1 cellular context compared by ENCODE assay signal in the genomic region with DNA sequence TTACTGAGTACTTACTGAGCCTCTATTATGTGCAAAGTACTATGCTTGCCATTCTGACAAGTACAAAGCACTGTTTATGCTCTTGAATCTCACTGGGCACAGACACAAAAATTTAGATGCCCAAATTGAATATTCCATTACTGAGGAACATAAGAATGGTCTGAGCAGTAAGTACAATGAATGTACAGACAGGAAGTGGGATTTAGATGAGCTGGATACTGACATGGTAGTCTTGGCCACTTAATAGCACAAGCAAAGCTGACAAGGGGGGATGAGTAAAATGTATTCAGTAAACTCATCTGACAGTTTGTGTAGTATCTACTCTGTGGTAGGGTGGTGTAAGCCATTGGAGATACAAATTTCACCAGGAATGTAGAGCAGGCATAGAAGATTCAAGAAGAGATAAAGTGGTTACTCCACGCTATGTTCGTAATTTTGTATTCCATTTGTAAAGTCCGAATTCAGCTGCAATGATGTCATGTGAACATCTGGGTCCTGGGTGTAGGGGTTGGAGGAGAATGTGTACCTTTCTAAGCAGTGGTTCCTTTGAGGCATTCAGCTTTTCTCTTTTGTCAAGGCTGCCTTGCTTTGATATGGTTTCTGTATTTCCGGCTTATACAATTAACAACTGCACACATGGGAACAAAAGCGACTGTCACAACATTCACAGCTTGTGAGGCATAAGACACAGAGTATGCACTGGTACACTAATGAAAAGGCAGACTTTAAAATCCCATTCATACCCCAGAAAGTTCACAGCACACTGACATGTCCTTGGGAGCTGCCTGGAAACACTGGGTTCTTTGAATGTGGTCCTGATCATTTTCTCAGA.
TF ChIP-seq lines count a peak whose summit lies in the region.

No MANE protein-coding gene starts in this region.

TF ChIP-seq in IMR-90, 13 proteins besides CTCF, POLR2A, EP300 and RAD21:
- TF ChIP-seq, protein P1, sequence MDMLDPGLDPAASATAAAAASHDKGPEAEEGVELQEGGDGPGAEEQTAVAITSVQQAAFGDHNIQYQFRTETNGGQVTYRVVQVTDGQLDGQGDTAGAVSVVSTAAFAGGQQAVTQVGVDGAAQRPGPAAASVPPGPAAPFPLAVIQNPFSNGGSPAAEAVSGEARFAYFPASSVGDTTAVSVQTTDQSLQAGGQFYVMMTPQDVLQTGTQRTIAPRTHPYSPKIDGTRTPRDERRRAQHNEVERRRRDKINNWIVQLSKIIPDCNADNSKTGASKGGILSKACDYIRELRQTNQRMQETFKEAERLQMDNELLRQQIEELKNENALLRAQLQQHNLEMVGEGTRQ (IDR thresholded peaks at IDR 0.05; ENCODE audit: low read depth, low read length) = no peak
- no peak for TF ChIP-seq RCOR1 (IDR thresholded peaks at IDR 0.05; ENCODE audit: insufficient replicate concordance, low read length)
- no peak for TF ChIP-seq SMC3 (IDR thresholded peaks at IDR 0.05; ENCODE audit: low read depth, low read length)
- TF ChIP-seq BHLHE40 (IDR thresholded peaks at IDR 0.05; ENCODE audit: low read depth, low read length) = no peak
- TF ChIP-seq NFE2L2 (IDR thresholded peaks at IDR 0.05; ENCODE audit: low read depth, low read length) = no peak
- TF ChIP-seq MXI1 (IDR thresholded peaks at IDR 0.05; ENCODE audit: borderline replicate concordance, low read depth, low read length) = no peak
- no peak for TF ChIP-seq FOS (IDR thresholded peaks at IDR 0.05; ENCODE audit: low read depth, low read length)
- TF ChIP-seq, protein P2, sequence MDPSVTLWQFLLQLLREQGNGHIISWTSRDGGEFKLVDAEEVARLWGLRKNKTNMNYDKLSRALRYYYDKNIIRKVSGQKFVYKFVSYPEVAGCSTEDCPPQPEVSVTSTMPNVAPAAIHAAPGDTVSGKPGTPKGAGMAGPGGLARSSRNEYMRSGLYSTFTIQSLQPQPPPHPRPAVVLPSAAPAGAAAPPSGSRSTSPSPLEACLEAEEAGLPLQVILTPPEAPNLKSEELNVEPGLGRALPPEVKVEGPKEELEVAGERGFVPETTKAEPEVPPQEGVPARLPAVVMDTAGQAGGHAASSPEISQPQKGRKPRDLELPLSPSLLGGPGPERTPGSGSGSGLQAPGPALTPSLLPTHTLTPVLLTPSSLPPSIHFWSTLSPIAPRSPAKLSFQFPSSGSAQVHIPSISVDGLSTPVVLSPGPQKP (IDR thresholded peaks at IDR 0.05; ENCODE audit: borderline replicate concordance, low read depth, low read length) = no peak
- no peak for TF ChIP-seq CHD1 (IDR thresholded peaks at IDR 0.05; ENCODE audit: low read depth, low read length)
- TF ChIP-seq MAFK (IDR thresholded peaks at IDR 0.05; ENCODE audit: low read depth, low read length) = no peak
- no peak for TF ChIP-seq CEBPB (IDR thresholded peaks at IDR 0.05; ENCODE audit: low read depth, low read length)
- TF ChIP-seq MAZ (IDR thresholded peaks at IDR 0.05; ENCODE audit: borderline replicate concordance, low read depth, low read length) = no peak
- TF ChIP-seq RFX5 (IDR thresholded peaks at IDR 0.05; ENCODE audit: low read depth, low read length) = no peak
